Comparison of ENCODE assay signal across 1 cellular context in the genomic region with DNA sequence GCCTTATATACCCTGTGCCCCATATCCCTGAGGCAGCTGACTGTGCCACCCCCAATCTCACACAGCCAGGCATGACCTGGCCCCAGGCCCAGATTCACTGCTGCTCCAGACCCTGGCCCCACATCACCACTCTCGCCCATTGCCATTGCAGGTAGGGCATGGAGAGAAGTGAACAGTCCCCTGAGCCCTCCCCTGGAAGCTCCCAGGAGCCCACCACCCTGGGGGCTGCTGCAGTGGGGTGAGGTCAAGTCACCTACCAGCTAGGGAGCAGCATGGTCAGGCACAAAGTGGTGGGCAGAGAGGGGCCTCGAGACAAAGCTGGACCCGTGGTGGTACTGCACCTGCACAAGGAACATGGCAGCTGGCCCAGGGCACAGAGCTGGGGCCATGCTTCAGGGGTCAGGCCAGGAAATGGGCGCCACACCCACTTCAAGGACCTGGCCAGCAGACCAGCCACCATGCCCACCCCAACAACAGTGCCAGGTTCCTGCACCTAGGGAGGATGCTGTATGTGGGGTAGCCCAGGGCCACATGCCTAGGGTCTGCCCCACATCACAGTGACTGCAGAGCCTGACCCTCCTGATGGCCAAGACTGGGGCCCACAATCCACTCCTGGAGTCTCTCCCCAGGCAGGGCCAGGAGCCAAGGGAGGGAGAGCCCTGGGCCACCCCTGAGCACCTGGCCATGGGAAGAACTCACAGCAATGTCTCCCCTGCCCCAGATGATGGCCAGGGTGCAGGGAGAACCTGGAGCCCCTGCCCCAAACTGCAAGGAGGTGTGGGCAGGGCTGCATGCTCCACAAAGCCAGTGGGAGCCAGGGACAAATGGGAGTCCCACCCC.
TF ChIP-seq lines count a peak whose summit lies in the region.

No MANE protein-coding gene starts in this region.

TF ChIP-seq in HepG2, 621 proteins besides CTCF, POLR2A, EP300 and RAD21:
- no peak for TF ChIP-seq HNRNPK (IDR thresholded peaks at IDR 0.05; ENCODE audit: low read depth, low read length, poor library complexity, severe bottlenecking)
- no peak for TF ChIP-seq HOXA5 (CRISPR knock-in tag; IDR thresholded peaks at IDR 0.05)
- TF ChIP-seq, protein P1, sequence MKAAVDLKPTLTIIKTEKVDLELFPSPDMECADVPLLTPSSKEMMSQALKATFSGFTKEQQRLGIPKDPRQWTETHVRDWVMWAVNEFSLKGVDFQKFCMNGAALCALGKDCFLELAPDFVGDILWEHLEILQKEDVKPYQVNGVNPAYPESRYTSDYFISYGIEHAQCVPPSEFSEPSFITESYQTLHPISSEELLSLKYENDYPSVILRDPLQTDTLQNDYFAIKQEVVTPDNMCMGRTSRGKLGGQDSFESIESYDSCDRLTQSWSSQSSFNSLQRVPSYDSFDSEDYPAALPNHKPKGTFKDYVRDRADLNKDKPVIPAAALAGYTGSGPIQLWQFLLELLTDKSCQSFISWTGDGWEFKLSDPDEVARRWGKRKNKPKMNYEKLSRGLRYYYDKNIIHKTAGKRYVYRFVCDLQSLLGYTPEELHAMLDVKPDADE (CRISPR knock-in tag; IDR thresholded peaks at IDR 0.05), result no peak
- TF ChIP-seq, protein P2, sequence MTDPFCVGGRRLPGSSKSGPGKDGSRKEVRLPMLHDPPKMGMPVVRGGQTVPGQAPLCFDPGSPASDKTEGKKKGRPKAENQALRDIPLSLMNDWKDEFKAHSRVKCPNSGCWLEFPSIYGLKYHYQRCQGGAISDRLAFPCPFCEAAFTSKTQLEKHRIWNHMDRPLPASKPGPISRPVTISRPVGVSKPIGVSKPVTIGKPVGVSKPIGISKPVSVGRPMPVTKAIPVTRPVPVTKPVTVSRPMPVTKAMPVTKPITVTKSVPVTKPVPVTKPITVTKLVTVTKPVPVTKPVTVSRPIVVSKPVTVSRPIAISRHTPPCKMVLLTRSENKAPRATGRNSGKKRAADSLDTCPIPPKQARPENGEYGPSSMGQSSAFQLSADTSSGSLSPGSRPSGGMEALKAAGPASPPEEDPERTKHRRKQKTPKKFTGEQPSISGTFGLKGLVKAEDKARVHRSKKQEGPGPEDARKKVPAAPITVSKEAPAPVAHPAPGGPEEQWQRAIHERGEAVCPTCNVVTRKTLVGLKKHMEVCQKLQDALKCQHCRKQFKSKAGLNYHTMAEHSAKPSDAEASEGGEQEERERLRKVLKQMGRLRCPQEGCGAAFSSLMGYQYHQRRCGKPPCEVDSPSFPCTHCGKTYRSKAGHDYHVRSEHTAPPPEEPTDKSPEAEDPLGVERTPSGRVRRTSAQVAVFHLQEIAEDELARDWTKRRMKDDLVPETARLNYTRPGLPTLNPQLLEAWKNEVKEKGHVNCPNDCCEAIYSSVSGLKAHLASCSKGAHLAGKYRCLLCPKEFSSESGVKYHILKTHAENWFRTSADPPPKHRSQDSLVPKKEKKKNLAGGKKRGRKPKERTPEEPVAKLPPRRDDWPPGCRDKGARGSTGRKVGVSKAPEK (CRISPR knock-in tag; IDR thresholded peaks at IDR 0.05; ENCODE audit: borderline replicate concordance), result no peak
- no peak for TF ChIP-seq SRF (IDR thresholded peaks at IDR 0.05; ENCODE audit: low read depth, low read length)
